In genomic region chr21:15729674-15730483, GRCh38 we compare ENCODE assay signal across 1 cellular context.
TF ChIP-seq lines count a peak whose summit lies in the region.

TSS of gene USP25 (plus strand) at chr21:15729982. CDS start at chr21:15730394, 412 bp downstream.

TF ChIP-seq in HCT116, 20 proteins besides CTCF, POLR2A, EP300 and RAD21 (continued from another document):
- TF ChIP-seq REST (IDR thresholded peaks at IDR 0.05; ENCODE audit: low read depth), result no peak
